In genomic region chr9:21070171-21070571, GRCh38 we compare ENCODE assay signal across 9 cellular contexts. TPM values are rescaled to one million over a fixed set of nuclear protein-coding genes. Genes with fewer than 3 reads are reported as not detected.
DNase-seq lines count a peak whose midpoint lies in the region; ATAC-seq and TF ChIP-seq lines count a peak whose summit lies in the region.
"Had no signal": no experiment of that assay in that cellular context is flagged by ENCODE, and none has a peak within 500 bp of the region (broad histone marks: within the 10 kb centered on the region; RNA-seq: fewer than 3 reads in every experiment).

No MANE protein-coding gene starts in this region.

- H3K4me1 ChIP-seq in thoracic aorta (ENCODE audit: control insufficient read depth in 1 of 2, low read depth in 2 of 2) = peaks cover 0 to 17% of the 10 kb centered on the region in 2 donors
- no peaks in the 10 kb centered on the region for H3K4me1 ChIP-seq in OCI-LY7 (ENCODE audit: insufficient read depth, low read length, poor library complexity, severe bottlenecking)
- H3K4me1 ChIP-seq in Peyer's patch = no peaks in the 10 kb centered on the region

- H2AFZ ChIP-seq in OCI-LY7 (ENCODE audit: low read length) = no peak overlapping the region

- peak; percentile 98 for ATAC-seq in thoracic aorta (ENCODE audit: insufficient number of reproducible peaks, low FRiP score, low read depth)
- no peak for ATAC-seq in activated CD8-positive, alpha-beta memory T cell treated with anti-CD3 and anti-CD28 coated beads, Interleukin-2, amount 10 ng/mL, durations not matched to agents 7 days and 5 days

- H3K4me3 Mint-ChIP-seq in activated CD8-positive, alpha-beta memory T cell treated with anti-CD3 and anti-CD28 coated beads, Interleukin-2, amount 10 ng/mL, durations not matched to agents 7 days and 5 days = no peak overlapping the region

- H3K36me3 ChIP-seq in thoracic aorta (no peaks in the 10 kb centered on the region), OCI-LY7 (ENCODE audit: insufficient read depth, low read length) (no peaks in the 10 kb centered on the region), Peyer's patch (no peaks in the 10 kb centered on the region)

- TF ChIP-seq POLR2A in Peyer's patch (IDR thresholded peaks at IDR 0.05) = no peak

- H3K4me1 Mint-ChIP-seq in activated CD8-positive, alpha-beta memory T cell treated with anti-CD3 and anti-CD28 coated beads, Interleukin-2, amount 10 ng/mL, durations not matched to agents 7 days and 5 days = no peaks in the 10 kb centered on the region

- no peaks in the 10 kb centered on the region for H3K27me3 ChIP-seq in thoracic aorta (replicated peaks; ENCODE audit: insufficient read depth)
- H3K27me3 ChIP-seq in Peyer's patch = no peaks in the 10 kb centered on the region

- DNase-seq in HPDE6-E6E7 (ENCODE audit: extremely low spot score) = peak; percentile 46
- peak; percentile 44 for DNase-seq in brain pericyte (ENCODE audit: low read depth, low spot score)
- peak; percentile 95 for DNase-seq in kidney glomerular epithelial cell (lab: John Stamatoyannopoulos, UW)
- peak; percentile 36 for DNase-seq in thoracic aorta (ENCODE audit: low spot score)
- no peak for DNase-seq in OCI-LY7 (ENCODE audit: low spot score)
- DNase-seq in activated CD8-positive, alpha-beta memory T cell treated with anti-CD3 and anti-CD28 coated beads, Interleukin-2, amount 10 ng/mL, durations not matched to agents 7 days and 5 days = no peak
- DNase-seq in Peyer's patch = no peak
- DNase-seq in activated CD4-positive, alpha-beta T cell treated with anti-CD3 and anti-CD28 coated beads, Interleukin-2, amount 50 U/mL, for 1 hour = no peak

- no peaks in the 10 kb centered on the region for H3K36me3 Mint-ChIP-seq in activated CD8-positive, alpha-beta memory T cell treated with anti-CD3 and anti-CD28 coated beads, Interleukin-2, amount 10 ng/mL, durations not matched to agents 7 days and 5 days

- TF ChIP-seq CTCF in thoracic aorta (IDR thresholded peaks at IDR 0.05) (peak; percentile 48), OCI-LY7 (conservative IDR thresholded peaks at IDR 0.05; ENCODE audit: low read length) (no peak), Peyer's patch (IDR thresholded peaks at IDR 0.05) (peak in 2 of 6 experiments; percentile 3 to 16)

- no peak overlapping the region for H3K4me2 ChIP-seq in OCI-LY7 (ENCODE audit: low read length)
- H3K4me2 ChIP-seq: KMS-11 had no signal

- no peaks in the 10 kb centered on the region for H3K9me3 ChIP-seq in thoracic aorta
- no peaks in the 10 kb centered on the region for H3K9me3 ChIP-seq in OCI-LY7 (ENCODE audit: low read length)
- no peaks in the 10 kb centered on the region for H3K9me3 ChIP-seq in Peyer's patch

- H3K27me3 Mint-ChIP-seq in activated CD8-positive, alpha-beta memory T cell treated with anti-CD3 and anti-CD28 coated beads, Interleukin-2, amount 10 ng/mL, durations not matched to agents 7 days and 5 days = peaks cover 5% of the 10 kb centered on the region

- CTCF ChIA-PET in OCI-LY7 (lab: Charles Lee; ENCODE audit: unreplicated experiment) = no interaction called here
- CTCF ChIA-PET in activated CD8-positive, alpha-beta memory T cell treated with anti-CD3 and anti-CD28 coated beads, Interleukin-2, amount 10 ng/mL, durations not matched to agents 7 days and 5 days (lab: Charles Lee) = no interaction called here

- intact Hi-C loops in OCI-LY7 (cut with micrococcal nuclease; ENCODE audit: unreplicated experiment) = no loop called here

- no peaks in the 10 kb centered on the region for H4K20me1 ChIP-seq in OCI-LY7 (ENCODE audit: insufficient read depth, low read length)

- no peak overlapping the region for H3K27ac Mint-ChIP-seq in activated CD8-positive, alpha-beta memory T cell treated with anti-CD3 and anti-CD28 coated beads, Interleukin-2, amount 10 ng/mL, durations not matched to agents 7 days and 5 days

- peak overlapping the region; percentile 15 to 33 for H3K27ac ChIP-seq in thoracic aorta
- no peak overlapping the region for H3K27ac ChIP-seq in OCI-LY7 (ENCODE audit: low read depth, low read length, poor library complexity, severe bottlenecking)
- H3K27ac ChIP-seq in Peyer's patch = no peak overlapping the region
- H3K27ac ChIP-seq: KMS-11 had no signal

- POLR2A ChIA-PET in OCI-LY7 (lab: Charles Lee) = interaction anchor here (0.5 to 1.2 kb wide), 4 partner anchors 9 to 1196 kb away, joined by 3 read pairs; no protein-coding TSS in a partner anchor

- H3K9me3 Mint-ChIP-seq in activated CD8-positive, alpha-beta memory T cell treated with anti-CD3 and anti-CD28 coated beads, Interleukin-2, amount 10 ng/mL, durations not matched to agents 7 days and 5 days (ENCODE audit: low read depth) = no peaks in the 10 kb centered on the region

- H3K79me2 ChIP-seq in OCI-LY7 (ENCODE audit: insufficient read depth, low read depth, low read length) = no peaks in the 10 kb centered on the region

- H3K4me3 ChIP-seq in thoracic aorta (peak overlapping the region; percentile 57), OCI-LY7 (ENCODE audit: low read depth, low read length, poor library complexity, severe bottlenecking) (no peak overlapping the region), Peyer's patch (no peak overlapping the region)

- H3K9me2 ChIP-seq in OCI-LY7 (ENCODE audit: insufficient read depth, low read length) = no peaks in the 10 kb centered on the region

- no TSS peak for BruUV-seq in OCI-LY7 (replicated peaks; lab: Mats Ljungman, UMichigan)

RNA-seq across cellular contexts. Expression of gene IFNB1, which starts 7.6 kb away (rescaled TPM):
- total RNA-seq in thoracic aorta = not detected
- total RNA-seq in OCI-LY7 (2014; rRNA removed; shearing (Covaris generic)) = not detected in 2 replicates
- total RNA-seq in OCI-LY7 (2022) = not detected in 2 replicates
- 1 to 10 TPM; 1.1 to 1.2 TPM for total RNA-seq in activated CD8-positive, alpha-beta memory T cell treated with anti-CD3 and anti-CD28 coated beads, Interleukin-2, amount 10 ng/mL, durations not matched to agents 7 days and 5 days
- total RNA-seq in Peyer's patch = not detected

RNA-seq across cellular contexts. Expression of gene HACD4, which starts 38.7 kb away (rescaled TPM):
- total RNA-seq in thoracic aorta = 1 to 10 TPM; 2.0 to 8.4 TPM
- total RNA-seq in OCI-LY7 (2014; rRNA removed; shearing (Covaris generic)) = not detected in 2 replicates
- total RNA-seq in OCI-LY7 (2022) = not detected in 2 replicates
- total RNA-seq in activated CD8-positive, alpha-beta memory T cell treated with anti-CD3 and anti-CD28 coated beads, Interleukin-2, amount 10 ng/mL, durations not matched to agents 7 days and 5 days = 10 to 100 TPM; 10.1 to 12.9 TPM
- total RNA-seq in Peyer's patch = 1 to 10 TPM; 1.2 to 8.3 (median 2.0) TPM

Comparison
In these comparisons a context has a peak if more than half of its experiments do, and no peak if none do; other contexts are left out.
1. DNase-seq: peak in HPDE6-E6E7 (single experiment), brain pericyte (single experiment), kidney glomerular epithelial cell (single experiment) and thoracic aorta (single experiment); none in OCI-LY7 (single experiment), activated CD8-positive, alpha-beta memory T cell treated with anti-CD3 and anti-CD28 coated beads, Interleukin-2, amount 10 ng/mL, durations not matched to agents 7 days and 5 days (single experiment), Peyer's patch (0 of 3) and activated CD4-positive, alpha-beta T cell treated with anti-CD3 and anti-CD28 coated beads, Interleukin-2, amount 50 U/mL, for 1 hour (single experiment).
2. H3K27ac ChIP-seq: peak in thoracic aorta (2 of 2); none in OCI-LY7 (single experiment) and Peyer's patch (0 of 4).